In the genomic region with DNA sequence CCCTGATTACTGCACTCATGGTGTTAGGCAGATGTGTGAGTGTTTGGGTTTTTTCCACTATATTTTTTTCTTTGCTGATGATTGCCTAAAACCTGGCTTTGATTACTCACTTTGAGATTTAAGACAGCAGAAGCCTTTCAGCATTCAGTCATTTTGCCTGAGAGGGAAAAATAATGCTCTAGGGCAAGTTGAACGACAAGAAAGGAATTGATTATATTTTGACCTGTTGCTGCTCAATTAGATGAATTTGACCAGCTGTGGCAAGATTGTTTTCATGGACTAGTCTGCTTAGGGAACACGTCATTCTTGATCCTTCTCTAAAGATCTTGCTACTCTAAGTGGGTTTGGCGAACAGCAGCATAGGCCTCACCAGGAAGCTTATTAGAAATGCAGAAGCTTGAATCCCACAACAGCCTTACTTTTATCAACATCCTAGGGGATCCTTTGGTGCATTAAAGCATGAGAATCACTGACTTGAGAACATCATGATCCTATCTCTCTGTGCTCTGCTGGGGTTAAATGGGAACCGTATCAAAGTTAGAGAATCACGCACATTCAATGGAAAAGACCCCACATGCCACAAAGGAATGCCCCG, we compare ENCODE assay signal across 20 cellular contexts. TPM values are rescaled to one million over a fixed set of nuclear protein-coding genes. Genes with fewer than 3 reads are reported as not detected.
DNase-seq lines count a peak whose midpoint lies in the region; ATAC-seq and TF ChIP-seq lines count a peak whose summit lies in the region.
"Had no signal": no experiment of that assay in that cellular context is flagged by ENCODE, and none has a peak within 500 bp of the region (broad histone marks: within the 10 kb centered on the region; RNA-seq: fewer than 3 reads in every experiment).

No MANE protein-coding gene starts in this region.

- no peak overlapping the region for H3K9ac ChIP-seq in SK-N-MC (ENCODE audit: insufficient read length)
- H3K9ac ChIP-seq in colonic mucosa (ENCODE audit: low read depth in 2 of 2, low read length in 2 of 2): no peak overlapping the region

- peaks cover 5% of the 10 kb centered on the region for H3K9me3 Mint-ChIP-seq in type B pancreatic cell
- H3K9me3 Mint-ChIP-seq in activated T-helper 17 cell treated with anti-CD3 and anti-CD28 coated beads, Interleukin-2, amount 50 U/mL, for 72 hours: no peaks in the 10 kb centered on the region

- no peaks in the 10 kb centered on the region for H3K36me3 ChIP-seq in SK-N-MC (ENCODE audit: insufficient read depth, low read length)
- no peaks in the 10 kb centered on the region for H3K36me3 ChIP-seq in colonic mucosa

- DNase-seq in NCI-H2227 (lab: John Stamatoyannopoulos, UW; ENCODE audit: unreplicated experiment): peak; percentile 19
- DNase-seq in NCI-H2227 treated with DMSO at 0.1 percent for 48 hours (lab: John Stamatoyannopoulos, UW): no peak
- DNase-seq in SK-N-MC (ENCODE audit: low read depth, low spot score): peak; percentile 61
- peak; percentile 26 for DNase-seq in fibroblast of the conjunctiva (ENCODE audit: low read depth)
- DNase-seq in type B pancreatic cell (ENCODE audit: extremely low spot score, unreplicated experiment): no peak
- no peak for DNase-seq in colonic mucosa
- DNase-seq: 8988T; AML-193; CD4-positive, CD25-positive, alpha-beta regulatory T cell; DMS79; Karpas-422; NCI-H1417 treated with DMSO at 0.1 percent for 48 hours; NCI-H2029; NCI-H226; NCI-H69 had no signal

- peaks cover 24% of the 10 kb centered on the region for H3K4me1 Mint-ChIP-seq in type B pancreatic cell (ENCODE audit: unreplicated experiment)
- no peaks in the 10 kb centered on the region for H3K4me1 Mint-ChIP-seq in activated T-helper 17 cell treated with anti-CD3 and anti-CD28 coated beads, Interleukin-2, amount 50 U/mL, for 72 hours

- H3K4me3 ChIP-seq in SK-N-MC (peak overlapping the region; percentile 34; the same call in 1 of the 2 replicates), colonic mucosa (no peak overlapping the region)

- no peaks in the 10 kb centered on the region for H3K4me1 ChIP-seq in colonic mucosa

- H3K4me3 Mint-ChIP-seq in type B pancreatic cell: no peak overlapping the region
- no peak overlapping the region for H3K4me3 Mint-ChIP-seq in activated T-helper 17 cell treated with anti-CD3 and anti-CD28 coated beads, Interleukin-2, amount 50 U/mL, for 72 hours
- H3K4me3 Mint-ChIP-seq: CD4-positive, CD25-positive, alpha-beta regulatory T cell had no signal

- intact Hi-C loops in colonic mucosa (cut with DNase I): no loop called here

- H3K27me3 Mint-ChIP-seq in type B pancreatic cell: peaks cover 17% of the 10 kb centered on the region
- H3K27me3 Mint-ChIP-seq in activated T-helper 17 cell treated with anti-CD3 and anti-CD28 coated beads, Interleukin-2, amount 50 U/mL, for 72 hours: peaks cover 5% of the 10 kb centered on the region
- H3K27me3 Mint-ChIP-seq: CD4-positive, CD25-positive, alpha-beta regulatory T cell had no signal

- H3K27ac ChIP-seq in SK-N-MC (peak overlapping the region; percentile 48), colonic mucosa (no peak overlapping the region)

- peak overlapping the region; percentile 6 for H3K27ac Mint-ChIP-seq in type B pancreatic cell
- no peak overlapping the region for H3K27ac Mint-ChIP-seq in activated T-helper 17 cell treated with anti-CD3 and anti-CD28 coated beads, Interleukin-2, amount 50 U/mL, for 72 hours
- H3K27ac Mint-ChIP-seq: CD4-positive, CD25-positive, alpha-beta regulatory T cell had no signal

- H3K9me3 ChIP-seq in SK-N-MC (ENCODE audit: low read depth, low read length) (no peaks in the 10 kb centered on the region), colonic mucosa (no peaks in the 10 kb centered on the region)

- H3K27me3 ChIP-seq in colonic mucosa: no peaks in the 10 kb centered on the region

- TF ChIP-seq CTCF in type B pancreatic cell (conservative IDR thresholded peaks at IDR 0.05) (no peak), colonic mucosa (IDR thresholded peaks at IDR 0.05) (no peak)

- ATAC-seq in GM18517 (IDR thresholded peaks at IDR 0.05; ENCODE audit: unreplicated experiment): no peak
- ATAC-seq in activated T-helper 17 cell treated with anti-CD3 and anti-CD28 coated beads, Interleukin-2, amount 50 U/mL, for 72 hours (replicated peaks): no peak
- ATAC-seq: Right ventricle myocardium inferior, SK-N-SH treated with all-trans-retinoic acid at 6 μM for 48 hours had no signal

- H3K36me3 Mint-ChIP-seq in type B pancreatic cell: no peaks in the 10 kb centered on the region
- H3K36me3 Mint-ChIP-seq in activated T-helper 17 cell treated with anti-CD3 and anti-CD28 coated beads, Interleukin-2, amount 50 U/mL, for 72 hours (ENCODE audit: low read depth): no peaks in the 10 kb centered on the region
- H3K36me3 Mint-ChIP-seq: CD4-positive, CD25-positive, alpha-beta regulatory T cell had no signal

RNA-seq across cellular contexts. Expression of gene PHACTR1, which starts 59.6 kb away (rescaled TPM):
- total RNA-seq in type B pancreatic cell (ENCODE audit: low replicate concordance) (6.6 and 12.3 TPM in 2 replicates), colonic mucosa (1 to 10 TPM; 1.7 to 2.2 TPM)
- 1 to 10 TPM in 1 of 2 donors, under 1 TPM in 1; 0.05 to 1.5 TPM for total RNA-seq in activated T-helper 17 cell treated with anti-CD3 and anti-CD28 coated beads, Interleukin-2, amount 50 U/mL, for 72 hours
- total RNA-seq: G401 had no signal

Comparison
In these comparisons a context has a peak if more than half of its experiments do, and no peak if none do; other contexts are left out.
1. DNase-seq: peak in NCI-H2227 (single experiment), SK-N-MC (single experiment) and fibroblast of the conjunctiva (single experiment); none in NCI-H2227 treated with DMSO at 0.1 percent for 48 hours (single experiment), type B pancreatic cell (single experiment) and colonic mucosa (single experiment).